18 cellular contexts compared by ENCODE assay signal in genomic region chrX:119479845-119480244, GRCh38. TPM values are rescaled to one million over a fixed set of nuclear protein-coding genes. Genes with fewer than 3 reads are reported as not detected.
A peak's percentile ranks its signal among the peaks of the same experiment; 100 is the strongest.
DNase-seq lines count a peak whose midpoint lies in the region; ATAC-seq and TF ChIP-seq lines count a peak whose summit lies in the region.
"Had no signal": no experiment of that assay in that cellular context is flagged by ENCODE, and none has a peak within 500 bp of the region (broad histone marks: within the 10 kb centered on the region; RNA-seq: fewer than 3 reads in every experiment).

No MANE protein-coding gene starts in this region.

- TF ChIP-seq POLR2A in sigmoid colon (IDR thresholded peaks at IDR 0.05), result no peak

- no peaks in the 10 kb centered on the region for H3K4me1 ChIP-seq in HEK293 (ENCODE audit: control insufficient read depth, insufficient read depth, low read length)
- H3K4me1 ChIP-seq in sigmoid colon, result peaks cover 0 to 8% (median 0%) of the 10 kb centered on the region in 4 donors
- H3K4me1 ChIP-seq in mucosa of descending colon (ENCODE audit: low read depth), result peaks cover 3% of the 10 kb centered on the region

- intact Hi-C loops in sigmoid colon (cut with DNase I), result loop anchor here (10.0 kb wide), 1 partner anchor 95 kb away; the partner anchor contains the start of gene UBE2A
- intact Hi-C loops in mucosa of descending colon (cut with DNase I, micrococcal nuclease), result no loop called here

- no peak for TF ChIP-seq CTCF in HEK293 (tag by site-specific recombination; IDR thresholded peaks at IDR 0.05)
- no peak for TF ChIP-seq CTCF in epithelial cell of esophagus (IDR thresholded peaks at IDR 0.05; ENCODE audit: insufficient read depth, low read depth, low read length, missing control alignments)
- no peak for TF ChIP-seq CTCF in sigmoid colon (IDR thresholded peaks at IDR 0.05)
- no peak for TF ChIP-seq CTCF in mucosa of descending colon (IDR thresholded peaks at IDR 0.05)

- no peak overlapping the region for H3K4me3 ChIP-seq in HEK293 (ENCODE audit: low read depth, low read length)
- H3K4me3 ChIP-seq in epithelial cell of esophagus (ENCODE audit: low read length), result no peak overlapping the region
- no peak overlapping the region for H3K4me3 ChIP-seq in sigmoid colon
- no peak overlapping the region for H3K4me3 ChIP-seq in mucosa of descending colon
- H3K4me3 ChIP-seq: A549 had no signal

- H3K36me3 ChIP-seq in HEK293 (ENCODE audit: control insufficient read depth in 2 of 2, insufficient read depth in 1 of 2, low read length in 2 of 2) (no peaks in the 10 kb centered on the region), sigmoid colon (no peaks in the 10 kb centered on the region), mucosa of descending colon (ENCODE audit: low read depth) (no peaks in the 10 kb centered on the region)

- 86% methylated on average over 2 of the region's 2 CpGs for WGBS in sigmoid colon, 2 donors

- CTCF ChIA-PET in HEK293 (lab: Yijun Ruan, JAX), result interaction anchor here (0.6 to 1.9 kb wide), 6 partner anchors 9 to 93 kb away, joined by 3 to 15 read pairs (median 4); no protein-coding TSS in a partner anchor

- POLR2A ChIA-PET in HEK293 (lab: Yijun Ruan, JAX), result no interaction called here

- DNase-seq in NCI-H2171 (lab: John Stamatoyannopoulos, UW), result peak; percentile 5
- peak; percentile 90 for DNase-seq in epithelial cell of esophagus (ENCODE audit: low read depth)
- DNase-seq in sigmoid colon, result peak; percentile 20
- no peak for DNase-seq in mucosa of descending colon
- no peak for DNase-seq in COR-L47 (lab: John Stamatoyannopoulos, UW)
- DNase-seq in Kasumi-1 (lab: John Stamatoyannopoulos, UW), result no peak
- DNase-seq: CD4-positive, alpha-beta T cell; Karpas-422; NCI-H1092 treated with DMSO at 0.1 percent for 48 hours; NCI-H146; NCI-H2081 treated with DMSO at 0.1 percent for 48 hours; NCI-H226; NCI-H524; NCI-H82; PC-3; RPMI8226 had no signal

- no peaks in the 10 kb centered on the region for H3K27me3 ChIP-seq in sigmoid colon

- no peak for TF ChIP-seq EP300 in sigmoid colon (IDR thresholded peaks at IDR 0.05)

- ATAC-seq in mucosa of descending colon, result no peak
- ATAC-seq: A549, PC-3 had no signal

- H3K9me3 ChIP-seq in HEK293 (ENCODE audit: control insufficient read depth, insufficient read depth, low read depth, low read length) (no peaks in the 10 kb centered on the region), sigmoid colon (no peaks in the 10 kb centered on the region), mucosa of descending colon (no peaks in the 10 kb centered on the region)
- H3K9me3 ChIP-seq: A549 had no signal

- H3K27ac ChIP-seq in HEK293 (ENCODE audit: extremely low read depth, low read depth, low read length), result no peak overlapping the region
- H3K27ac ChIP-seq in sigmoid colon, result no peak overlapping the region
- H3K27ac ChIP-seq: A549 had no signal

TF ChIP-seq in HEK293, 187 proteins besides CTCF, POLR2A, EP300 and RAD21:
- TF ChIP-seq ZNF664 (tag by site-specific recombination; IDR thresholded peaks at IDR 0.05) (peak; percentile 61; the same call in 1 of the 2 replicates), ZNF280D (tag by site-specific recombination; IDR thresholded peaks at IDR 0.05) (no peak)

RNA-seq across cellular contexts. Expression of gene SLC25A5, which starts 11.6 kb away (rescaled TPM):
- total RNA-seq in sigmoid colon (100 to 1,000 TPM; 269 to 356 (median 336) TPM), mucosa of descending colon (1,000 to 10,000 TPM in 2 of 3 donors, 100 to 1,000 TPM in 1; 599 to 1,194 (median 1,087) TPM)
- 1,000 to 10,000 TPM in 2 of 3 donors, 100 to 1,000 TPM in 1; 934 to 2,420 (median 1,374) TPM for polyA plus RNA-seq in sigmoid colon

Comparison
In these comparisons a context has a peak if more than half of its experiments do, and no peak if none do; other contexts are left out.
1. DNase-seq: peak in NCI-H2171 (single experiment), epithelial cell of esophagus (single experiment) and sigmoid colon (single experiment); none in mucosa of descending colon (0 of 3), COR-L47 (single experiment) and Kasumi-1 (0 of 2).